In the genomic region with DNA sequence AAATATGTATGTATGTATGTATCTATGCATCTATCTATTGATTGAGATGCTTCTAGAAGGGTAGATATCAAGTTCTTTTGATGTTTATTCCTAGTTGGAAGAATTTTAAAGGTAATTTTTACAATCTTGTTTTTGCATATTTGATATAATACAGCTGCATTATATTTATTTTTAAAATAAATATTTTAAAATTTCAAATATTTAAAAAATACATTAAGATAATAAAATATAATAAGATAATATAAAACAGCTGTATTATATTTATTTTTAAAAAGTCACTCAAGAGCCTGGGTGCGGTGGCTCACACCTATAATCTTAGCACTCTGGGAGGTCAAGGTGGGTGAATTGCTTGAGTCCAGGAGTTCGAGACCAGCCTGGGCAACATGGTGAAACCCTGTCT, we compare ENCODE assay signal across 24 cellular contexts.
"Had no signal": no experiment of that assay in that cellular context is flagged by ENCODE, and none has a peak within 500 bp of the region (broad histone marks: within the 10 kb centered on the region; RNA-seq: fewer than 3 reads in every experiment).

No MANE protein-coding gene starts in this region.

- H3K9me3 ChIP-seq: left ventricle myocardium inferior, mucosa of descending colon, ovary, right atrium auricular region, right lobe of liver, stomach, testis, thyroid gland, transverse colon, upper lobe of left lung, vagina had no signal

- H3K4me3 ChIP-seq: left ventricle myocardium inferior, mucosa of descending colon, ovary, right atrium auricular region, right lobe of liver, stomach, testis, thyroid gland, transverse colon, upper lobe of left lung, vagina had no signal

- H3K4me1 Mint-ChIP-seq: immature natural killer cell had no signal

- H3K4me1 ChIP-seq: right atrium auricular region, vagina had no signal

- H3K36me3 Mint-ChIP-seq: immature natural killer cell; memory B cell; naive thymus-derived CD4-positive, alpha-beta T cell; natural killer cell treated with Interleukin-12 subunit alpha and Interleukin-12 subunit beta and Interleukin-15 and Interleukin-18, amount 100 ng/mL, for 72 hours; stimulated activated naive B cell treated with anti-CD40 and anti-IgM and Interleukin-4, amounts not matched to agents 10 μg/mL and 1 μg/mL and 100 μg/mL, for 72 hours had no signal

- ATAC-seq: mucosa of descending colon; naive thymus-derived CD4-positive, alpha-beta T cell; natural killer cell treated with Interleukin-12 subunit alpha and Interleukin-12 subunit beta and Interleukin-15 and Interleukin-18, amount 100 ng/mL, for 72 hours; right lobe of liver; stimulated activated naive B cell treated with anti-CD40 and anti-IgM and Interleukin-4, amounts not matched to agents 10 μg/mL and 1 μg/mL and 100 μg/mL, for 72 hours; stimulated activated naive CD8-positive, alpha-beta T cell treated with anti-CD3 and anti-CD28 coated beads, Interleukin-15, Interleukin-2, amounts not matched to agents 100 U/mL and 50 U/mL, for 24 hours had no signal

- FAIRE-seq: islet of Langerhans had no signal

- H3K27ac ChIP-seq: left ventricle myocardium inferior, ovary, right atrium auricular region, right lobe of liver, stomach, thyroid gland, transverse colon, upper lobe of left lung, vagina had no signal

- DNase-seq: hypothalamus; immature natural killer cell; left ventricle myocardium inferior; midbrain; mucosa of descending colon; naive thymus-derived CD4-positive, alpha-beta T cell; ovary; right lobe of liver; stimulated activated CD4-positive, alpha-beta T cell treated with anti-CD3 and anti-CD28 coated beads, Interleukin-12 subunit alpha, Interleukin-12 subunit beta, amount 100 ng/mL, for 4 hours; stimulated activated CD4-positive, alpha-beta T cell treated with anti-CD3 and anti-CD28 coated beads, Interleukin-15, amount 100 ng/mL, for 24 hours; stimulated activated CD4-positive, alpha-beta T cell treated with anti-CD3 and anti-CD28 coated beads, Interleukin-2, amount 100 ng/mL, for 24 hours; stimulated activated CD4-positive, alpha-beta T cell treated with anti-CD3 and anti-CD28 coated beads, Interleukin-4, amount 100 ng/mL, for 1 hour; stimulated activated naive B cell treated with anti-CD40 and anti-IgM and Interleukin-4, amounts not matched to agents 10 μg/mL and 1 μg/mL and 100 μg/mL, for 72 hours; stimulated activated naive CD8-positive, alpha-beta T cell treated with anti-CD3 and anti-CD28 coated beads, Interleukin-15, Interleukin-2, amounts not matched to agents 100 U/mL and 50 U/mL, for 24 hours; stomach; testis; thyroid gland; transverse colon; upper lobe of left lung had no signal

- H3K36me3 ChIP-seq: left ventricle myocardium inferior, ovary, right atrium auricular region, right lobe of liver, stomach, thyroid gland, transverse colon, upper lobe of left lung, vagina had no signal

- H3K4me3 Mint-ChIP-seq: immature natural killer cell; memory B cell; naive thymus-derived CD4-positive, alpha-beta T cell; natural killer cell treated with Interleukin-12 subunit alpha and Interleukin-12 subunit beta and Interleukin-15 and Interleukin-18, amount 100 ng/mL, for 72 hours; stimulated activated naive B cell treated with anti-CD40 and anti-IgM and Interleukin-4, amounts not matched to agents 10 μg/mL and 1 μg/mL and 100 μg/mL, for 72 hours had no signal

- H3K27me3 Mint-ChIP-seq: natural killer cell treated with Interleukin-12 subunit alpha and Interleukin-12 subunit beta and Interleukin-15 and Interleukin-18, amount 100 ng/mL, for 72 hours had no signal

- H3K9me3 Mint-ChIP-seq: immature natural killer cell; memory B cell; natural killer cell treated with Interleukin-12 subunit alpha and Interleukin-12 subunit beta and Interleukin-15 and Interleukin-18, amount 100 ng/mL, for 72 hours; stimulated activated naive B cell treated with anti-CD40 and anti-IgM and Interleukin-4, amounts not matched to agents 10 μg/mL and 1 μg/mL and 100 μg/mL, for 72 hours had no signal

- H3K27ac Mint-ChIP-seq: immature natural killer cell; memory B cell; naive thymus-derived CD4-positive, alpha-beta T cell; natural killer cell treated with Interleukin-12 subunit alpha and Interleukin-12 subunit beta and Interleukin-15 and Interleukin-18, amount 100 ng/mL, for 72 hours; stimulated activated naive B cell treated with anti-CD40 and anti-IgM and Interleukin-4, amounts not matched to agents 10 μg/mL and 1 μg/mL and 100 μg/mL, for 72 hours had no signal

- H3K27me3 ChIP-seq: ovary, right atrium auricular region, right lobe of liver, stomach, testis, thyroid gland, transverse colon, upper lobe of left lung, vagina had no signal
